In the genomic region with DNA sequence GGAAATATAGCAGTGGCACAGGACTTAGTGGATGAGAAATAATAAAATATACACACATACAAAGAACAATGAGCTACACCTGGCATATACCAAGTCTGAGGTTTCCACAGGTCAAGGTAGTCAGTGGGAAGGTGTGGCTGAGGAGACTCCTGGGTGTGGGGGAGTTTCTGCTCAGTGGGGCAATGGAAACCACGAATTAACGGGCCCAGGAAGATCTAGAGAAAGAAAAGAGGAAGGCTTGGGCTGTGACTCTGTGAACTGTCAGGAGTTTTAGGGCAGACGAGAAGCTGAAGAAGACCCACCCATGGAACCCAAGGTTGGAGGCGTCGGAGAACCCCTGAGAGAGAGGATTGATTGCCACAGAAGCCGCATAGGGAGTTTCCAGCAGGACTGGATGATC, we compare ENCODE assay signal across 36 cellular contexts.
"Had no signal": no experiment of that assay in that cellular context is flagged by ENCODE, and none has a peak within 500 bp of the region (broad histone marks: within the 10 kb centered on the region; RNA-seq: fewer than 3 reads in every experiment).

No MANE protein-coding gene starts in this region.

- DNase-seq: activated CD4-positive, alpha-beta memory T cell treated with anti-CD3 and anti-CD28 coated beads, Interleukin-2, amount 10 ng/mL, durations not matched to agents 7 days and 5 days; activated CD4-positive, alpha-beta T cell treated with anti-CD3 and anti-CD28 coated beads for 1 hour; activated CD4-positive, alpha-beta T cell treated with anti-CD3 and anti-CD28 coated beads for 48 hours; activated CD4-positive, CD25-positive, alpha-beta regulatory T cell; activated CD8-positive, alpha-beta memory T cell treated with anti-CD3 and anti-CD28 coated beads for 24 hours; activated CD8-positive, alpha-beta memory T cell treated with anti-CD3 and anti-CD28 coated beads, Interleukin-2, amount 10 ng/mL, durations not matched to agents 7 days and 5 days; activated CD8-positive, alpha-beta memory T cell treated with anti-CD3 and anti-CD28 coated beads, Interleukin-2, amount 50 U/mL, for 48 hours; activated effector memory CD4-positive, alpha-beta T cell treated with Interleukin-2 at 50 U/mL for 16 hours; activated naive CD4-positive, alpha-beta T cell treated with anti-CD3 and anti-CD28 coated beads, Interleukin-2, amount 10 ng/mL, durations not matched to agents 7 days and 5 days; activated naive CD8-positive, alpha-beta T cell treated with anti-CD3 and anti-CD28 coated beads, Interleukin-2, amount 50 U/mL, for 24 hours; activated T-cell treated with anti-CD3 and anti-CD28 coated beads, Interleukin-2, amount 50 U/mL, for 48 hours; amniotic stem cell; aorta; brain microvascular endothelial cell; central memory CD4-positive, alpha-beta T cell; Karpas-422; MG63; NCI-H1092; NCI-H1436 treated with DMSO at 0.1 percent for 48 hours; NCI-H1694 treated with DMSO at 0.1 percent for 48 hours; NCI-H2029; NCI-H510A; NCI-H526; NCI-H748 treated with DMSO at 0.1 percent for 48 hours; NK-92 treated with Interleukin-12 subunit alpha and Interleukin-12 subunit beta, amount 100 ng/mL, for 24 hours; PC-9; SJCRH30; SW 1271; T-helper 1 cell; T-helper 2 cell; T-helper 9 cell; WERI-Rb-1 had no signal

- H3K27me3 ChIP-seq: brain microvascular endothelial cell, MG63 had no signal

- H3K36me3 ChIP-seq: brain microvascular endothelial cell, MG63, SJCRH30, WERI-Rb-1 had no signal

- H3K4me1 ChIP-seq: SJCRH30 had no signal

- H2AFZ ChIP-seq: PC-9 had no signal

- H3K4me2 ChIP-seq: PC-9 had no signal

- ATAC-seq: activated CD8-positive, alpha-beta memory T cell treated with anti-CD3 and anti-CD28 coated beads, Interleukin-2, amount 10 ng/mL, durations not matched to agents 7 days and 5 days; activated naive CD8-positive, alpha-beta T cell treated with anti-CD3 and anti-CD28 coated beads, Interleukin-2, amount 50 U/mL, for 24 hours; K562; Right ventricle myocardium inferior had no signal

- H3K27ac ChIP-seq: brain microvascular endothelial cell, PC-9, RWPE1, SJCRH30, SK-N-MC, WERI-Rb-1 had no signal

- H3K4me3 ChIP-seq: K562, MG63, PC-9, SJCRH30, SK-N-MC had no signal

- H3K9me3 ChIP-seq: MG63 had no signal
